17 cellular contexts compared by ENCODE assay signal in genomic region chr10:69895759-69896158, GRCh38.
DNase-seq lines count a peak whose midpoint lies in the region; ATAC-seq and TF ChIP-seq lines count a peak whose summit lies in the region.
"Had no signal": no experiment of that assay in that cellular context is flagged by ENCODE, and none has a peak within 500 bp of the region (broad histone marks: within the 10 kb centered on the region; RNA-seq: fewer than 3 reads in every experiment).

No MANE protein-coding gene starts in this region.

- H3K4me3 ChIP-seq in choroid plexus epithelial cell (ENCODE audit: low read depth, low read length) = no peak overlapping the region
- H3K4me3 ChIP-seq in mucosa of rectum (ENCODE audit: low read length in 2 of 2) = no peak overlapping the region
- H3K4me3 ChIP-seq: mucosa of descending colon had no signal

- peaks cover 42 to 53% of the 10 kb centered on the region in 2 donors for H3K4me1 ChIP-seq in mucosa of rectum (ENCODE audit: control insufficient read depth in 2 of 2, insufficient read depth in 2 of 2, low read length in 2 of 2)

- no peak overlapping the region for H3K9ac ChIP-seq in mucosa of rectum (ENCODE audit: low read depth in 1 of 2, low read length in 2 of 2)

- no peak for DNase-seq in Right ventricle myocardium inferior (ENCODE audit: missing footprints)
- no peak for DNase-seq in Right ventricle myocardium superior
- peak; percentile 99 for DNase-seq in choroid plexus epithelial cell (ENCODE audit: low read depth)
- no peak for DNase-seq in NCI-H2196 treated with DMSO at 0.1 percent for 48 hours (lab: John Stamatoyannopoulos, UW; ENCODE audit: unreplicated experiment)
- DNase-seq in HuH-7 (ENCODE audit: low spot score) = no peak
- DNase-seq: activated CD8-positive, alpha-beta T cell treated with anti-CD3 and anti-CD28 coated beads for 36 hours; activated gamma-delta T cell; cerebellar nuclear complex; DMS53; mucosa of descending colon; NCI-H1048; T1000 had no signal

- intact Hi-C loops in Right ventricle myocardium inferior (cut with DNase I) = no loop called here
- intact Hi-C loops in Right ventricle myocardium superior (cut with DNase I) = no loop called here

- H3K27ac ChIP-seq in mucosa of rectum (ENCODE audit: low read depth in 2 of 2, low read length in 2 of 2) = peak overlapping the region; percentile 3 to 52
- H3K27ac ChIP-seq: epithelial cell of prostate had no signal

- no peaks in the 10 kb centered on the region for H3K27me3 ChIP-seq in mucosa of rectum (ENCODE audit: control insufficient read depth in 2 of 2, insufficient read depth in 2 of 2, low read length in 2 of 2)

- H3K9me3 ChIP-seq in mucosa of rectum (ENCODE audit: control insufficient read depth in 2 of 2, low read length in 2 of 2) = no peaks in the 10 kb centered on the region
- H3K9me3 ChIP-seq: mucosa of descending colon had no signal

- ATAC-seq in Right ventricle myocardium inferior (peak; percentile 24), Right ventricle myocardium superior (ENCODE audit: poor library complexity) (no peak), HG03108 (IDR thresholded peaks at IDR 0.05; ENCODE audit: unreplicated experiment) (no peak), GM19463 (IDR thresholded peaks at IDR 0.05; ENCODE audit: unreplicated experiment) (no peak)
- ATAC-seq: activated CD8-positive, alpha-beta T cell treated with anti-CD3 and anti-CD28 coated beads for 36 hours; HCT116; mucosa of descending colon had no signal

- no peaks in the 10 kb centered on the region for H3K36me3 ChIP-seq in mucosa of rectum (ENCODE audit: control insufficient read depth in 2 of 2, insufficient read depth in 2 of 2, low read length in 2 of 2)

- TF ChIP-seq CTCF in choroid plexus epithelial cell (conservative IDR thresholded peaks at IDR 0.05; ENCODE audit: low read depth, low read length) = no peak
